In the genomic region with DNA sequence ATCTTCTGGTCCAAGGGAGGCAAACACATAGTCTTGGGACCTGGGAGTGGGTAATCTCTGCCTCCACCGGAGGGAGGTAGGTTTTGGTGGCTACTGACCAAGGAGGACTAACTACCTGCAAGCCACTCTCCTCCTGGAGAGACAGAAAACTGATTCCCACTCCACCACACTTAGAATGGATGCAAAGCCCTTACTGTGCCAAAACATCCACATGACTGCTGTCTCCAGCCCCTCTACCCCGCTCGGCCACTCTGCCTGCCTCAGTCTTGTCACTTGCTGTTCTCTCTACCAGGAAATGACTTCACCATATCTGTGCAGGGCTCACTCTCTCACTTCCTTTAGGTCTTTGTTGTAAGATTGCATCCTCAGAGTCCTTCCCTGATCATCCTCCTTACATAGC, we compare ENCODE assay signal across 10 cellular contexts.
DNase-seq lines count a peak whose midpoint lies in the region; ATAC-seq lines count a peak whose summit lies in the region.
"Had no signal": no experiment of that assay in that cellular context is flagged by ENCODE, and none has a peak within 500 bp of the region (broad histone marks: within the 10 kb centered on the region; RNA-seq: fewer than 3 reads in every experiment).

No MANE protein-coding gene starts in this region.

- DNase-seq in HT1080 (ENCODE audit: low read depth) (peak; percentile 5), SW 1271 (lab: John Stamatoyannopoulos, UW) (no peak), NCI-H774 (lab: John Stamatoyannopoulos, UW) (no peak), GM19238 (ENCODE audit: insufficient read length, low spot score) (no peak)
- DNase-seq in activated CD4-positive, alpha-beta T cell treated with anti-CD3 and anti-CD28 coated beads, Interleukin-2, amount 50 U/mL, for 1 hour, result peak; percentile 7
- DNase-seq in stimulated activated CD4-positive, alpha-beta T cell treated with anti-CD3 and anti-CD28 coated beads, Interleukin-2, amount 100 ng/mL, for 4 hours (ENCODE audit: low read depth), result peak; percentile 12
- DNase-seq: NCI-H1417, NCI-H510A treated with DMSO at 0.1 percent for 48 hours had no signal

- peak overlapping the region; percentile 89 for H3K4me3 Mint-ChIP-seq in activated naive CD4-positive, alpha-beta T cell treated with anti-CD3 and anti-CD28 coated beads, Interleukin-2, amount 50 U/mL, for 24 hours

- H3K27me3 Mint-ChIP-seq in activated naive CD4-positive, alpha-beta T cell treated with anti-CD3 and anti-CD28 coated beads, Interleukin-2, amount 50 U/mL, for 24 hours, result no peaks in the 10 kb centered on the region

- peak overlapping the region; percentile 91 for H3K27ac Mint-ChIP-seq in activated naive CD4-positive, alpha-beta T cell treated with anti-CD3 and anti-CD28 coated beads, Interleukin-2, amount 50 U/mL, for 24 hours

- peaks cover 67% of the 10 kb centered on the region for H3K4me1 Mint-ChIP-seq in activated naive CD4-positive, alpha-beta T cell treated with anti-CD3 and anti-CD28 coated beads, Interleukin-2, amount 50 U/mL, for 24 hours

- ATAC-seq in GM18868 (IDR thresholded peaks at IDR 0.05; ENCODE audit: unreplicated experiment), result no peak

- no peaks in the 10 kb centered on the region for H3K9me3 Mint-ChIP-seq in activated naive CD4-positive, alpha-beta T cell treated with anti-CD3 and anti-CD28 coated beads, Interleukin-2, amount 50 U/mL, for 24 hours

- H3K36me3 Mint-ChIP-seq in activated naive CD4-positive, alpha-beta T cell treated with anti-CD3 and anti-CD28 coated beads, Interleukin-2, amount 50 U/mL, for 24 hours, result peaks cover 16% of the 10 kb centered on the region

Comparison
In these comparisons a context has a peak if more than half of its experiments do, and no peak if none do; other contexts are left out.
1. DNase-seq: peak in HT1080 (single experiment), activated CD4-positive, alpha-beta T cell treated with anti-CD3 and anti-CD28 coated beads, Interleukin-2, amount 50 U/mL, for 1 hour (single experiment) and stimulated activated CD4-positive, alpha-beta T cell treated with anti-CD3 and anti-CD28 coated beads, Interleukin-2, amount 100 ng/mL, for 4 hours (single experiment); none in SW 1271 (0 of 2), NCI-H774 (single experiment) and GM19238 (single experiment).